11 cellular contexts compared by ENCODE assay signal in the genomic region with DNA sequence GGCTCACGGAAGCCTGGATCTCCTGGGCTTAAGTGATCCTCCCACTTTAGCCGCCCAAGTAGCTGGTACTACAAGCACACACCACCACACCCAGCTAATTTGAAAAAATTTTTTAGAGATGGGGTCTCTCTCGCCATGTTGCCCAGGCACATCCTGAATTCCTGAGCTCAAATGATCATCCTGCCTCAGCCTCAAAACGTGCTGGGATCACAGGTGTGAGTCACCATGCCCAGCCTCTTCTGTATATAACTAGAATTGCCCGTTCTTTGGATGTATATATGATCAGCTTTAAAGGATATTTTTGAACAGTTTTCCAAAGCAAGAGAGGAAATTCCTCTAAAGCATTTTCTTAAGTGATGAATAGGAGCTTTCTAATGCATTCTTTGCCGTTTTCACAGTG. TPM values are rescaled to one million over a fixed set of nuclear protein-coding genes. Genes with fewer than 3 reads are reported as not detected.
"Had no signal": no experiment of that assay in that cellular context is flagged by ENCODE, and none has a peak within 500 bp of the region (broad histone marks: within the 10 kb centered on the region; RNA-seq: fewer than 3 reads in every experiment).

No MANE protein-coding gene starts in this region.

- H3K9me3 Mint-ChIP-seq: HFFc6 had no signal

- H3K27ac ChIP-seq: GM23248, HL-60 had no signal

- H3K9ac ChIP-seq: GM23248 had no signal

- H3K4me3 Mint-ChIP-seq: HFFc6, IgD-negative memory B cell had no signal

- H3K36me3 Mint-ChIP-seq: IgD-negative memory B cell had no signal

- H3K9me3 ChIP-seq: HAP-1 had no signal

- ATAC-seq: HCT116, HepG2 had no signal

- H3K27ac Mint-ChIP-seq: HFFc6, IgD-negative memory B cell had no signal

- H2AFZ ChIP-seq: GM23248 had no signal

- DNase-seq: GM23248, GOT3, H7, HFFc6 had no signal

- H3K36me3 ChIP-seq: HAP-1 had no signal

- H3K4me1 Mint-ChIP-seq: IgD-negative memory B cell had no signal

- H3K27me3 Mint-ChIP-seq: IgD-negative memory B cell had no signal

- H3K4me3 ChIP-seq: GM23248, HAP-1 had no signal

RNA-seq across cellular contexts. Expression of a gene that starts 22.7 kb away (rescaled TPM):
- total RNA-seq: GM23248, H4, HepG2, HFFc6, HT1080 had no signal
- polyA plus RNA-seq: GM23248, HepG2, IgD-negative memory B cell had no signal
